ENCODE assay signal across 18 cellular contexts in the genomic region with DNA sequence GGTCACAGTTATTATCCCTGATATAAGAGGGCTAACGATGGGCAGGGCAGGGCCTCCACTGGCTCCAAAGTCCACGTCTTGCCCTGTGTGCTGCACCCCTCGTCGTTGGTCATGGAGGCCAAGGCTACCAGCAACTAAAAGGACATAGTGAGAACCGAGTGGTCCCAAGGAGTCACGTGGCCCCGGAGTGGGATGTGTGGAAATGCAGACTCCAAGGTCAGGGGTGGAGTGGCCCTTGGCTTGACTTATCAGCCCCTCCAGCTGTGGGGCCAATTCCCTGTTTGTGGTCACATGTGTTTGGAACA. TPM values are rescaled to one million over a fixed set of nuclear protein-coding genes. Genes with fewer than 3 reads are reported as not detected.
"Had no signal": no experiment of that assay in that cellular context is flagged by ENCODE, and none has a peak within 500 bp of the region (broad histone marks: within the 10 kb centered on the region; RNA-seq: fewer than 3 reads in every experiment).

No MANE protein-coding gene starts in this region.

- H3K4me1 Mint-ChIP-seq: activated naive CD8-positive, alpha-beta T cell treated with anti-CD3 and anti-CD28 coated beads, Interleukin-2, amount 10 ng/mL, durations not matched to agents 7 days and 5 days had no signal

- H3K27ac ChIP-seq: prostate gland, thyroid gland, uterus had no signal

- H3K4me1 ChIP-seq: prostate gland, uterus had no signal

- H3K4me3 Mint-ChIP-seq: activated naive CD8-positive, alpha-beta T cell treated with anti-CD3 and anti-CD28 coated beads, Interleukin-2, amount 10 ng/mL, durations not matched to agents 7 days and 5 days; activated T-cell treated with anti-CD3 and anti-CD28 coated beads, Interleukin-2, amount 50 U/mL, for 72 hours; naive thymus-derived CD8-positive, alpha-beta T cell had no signal

- H3K36me3 ChIP-seq: prostate gland, stomach, thyroid gland, uterus had no signal

- H3K9me3 ChIP-seq: prostate gland, thyroid gland, uterus had no signal

- H3K4me3 ChIP-seq: prostate gland, stomach, thyroid gland, uterus had no signal

- H3K27me3 ChIP-seq: thyroid gland, uterus had no signal

- H3K27ac Mint-ChIP-seq: activated naive CD8-positive, alpha-beta T cell treated with anti-CD3 and anti-CD28 coated beads, Interleukin-2, amount 10 ng/mL, durations not matched to agents 7 days and 5 days; activated T-cell treated with anti-CD3 and anti-CD28 coated beads, Interleukin-2, amount 50 U/mL, for 72 hours had no signal

- DNase-seq: activated CD4-positive, alpha-beta T cell treated with anti-CD3 and anti-CD28 coated beads for 1 hour; activated CD4-positive, alpha-beta T cell treated with anti-CD3 and anti-CD28 coated beads, Interleukin-2, amount 50 U/mL, for 48 hours; activated gamma-delta T cell treated with Interleukin-2 at 50 U/mL for 16 hours; activated naive CD8-positive, alpha-beta T cell treated with anti-CD3 and anti-CD28 coated beads, Interleukin-2, amount 10 ng/mL, durations not matched to agents 7 days and 5 days; aorta; cortex of kidney; hypothalamus; naive thymus-derived CD8-positive, alpha-beta T cell; stimulated activated CD4-positive, alpha-beta T cell treated with anti-CD3 and anti-CD28 coated beads, Interleukin-15, amount 100 ng/mL, for 24 hours; stimulated activated CD4-positive, alpha-beta T cell treated with anti-CD3 and anti-CD28 coated beads, Interleukin-4, amount 100 ng/mL, for 24 hours; stomach; T-helper 9 cell; thyroid gland; uterus had no signal

RNA-seq across cellular contexts. Expression of a gene that starts 30.7 kb away (rescaled TPM):
- total RNA-seq: activated naive CD8-positive, alpha-beta T cell treated with anti-CD3 and anti-CD28 coated beads, Interleukin-2, amount 10 ng/mL, durations not matched to agents 7 days and 5 days; activated T-cell treated with anti-CD3 and anti-CD28 coated beads, Interleukin-2, amount 50 U/mL, for 72 hours; lung microvascular endothelial cell; mononuclear cell; naive thymus-derived CD8-positive, alpha-beta T cell; stomach had no signal
